Comparison of ENCODE assay signal across 21 cellular contexts in genomic region chr2:85104228-85104627, GRCh38. TPM values are rescaled to one million over a fixed set of nuclear protein-coding genes. Genes with fewer than 3 reads are reported as not detected.
A peak's percentile ranks its signal among the peaks of the same experiment; 100 is the strongest.
DNase-seq lines count a peak whose midpoint lies in the region; ATAC-seq and TF ChIP-seq lines count a peak whose summit lies in the region.
"Had no signal": no experiment of that assay in that cellular context is flagged by ENCODE, and none has a peak within 500 bp of the region (broad histone marks: within the 10 kb centered on the region; RNA-seq: fewer than 3 reads in every experiment).

No MANE protein-coding gene starts in this region.

- H3K27me3 Mint-ChIP-seq in stimulated activated naive CD8-positive, alpha-beta T cell treated with anti-CD3 and anti-CD28 coated beads, Interleukin-15, amount 100 ng/mL, for 72 hours: no peaks in the 10 kb centered on the region
- H3K27me3 Mint-ChIP-seq in immature natural killer cell (ENCODE audit: low read depth in 3 of 3): peaks cover 10 to 17% (median 13%) of the 10 kb centered on the region in 3 donors
- H3K27me3 Mint-ChIP-seq in natural killer cell (ENCODE audit: low read depth in 2 of 2): peaks cover 9 to 61% of the 10 kb centered on the region in 2 donors
- H3K27me3 Mint-ChIP-seq in activated naive CD8-positive, alpha-beta T cell treated with anti-CD3 and anti-CD28 coated beads, Interleukin-2, amount 50 U/mL, for 24 hours: no peaks in the 10 kb centered on the region

- ATAC-seq in stimulated activated naive CD8-positive, alpha-beta T cell treated with anti-CD3 and anti-CD28 coated beads, Interleukin-15, amount 100 ng/mL, for 72 hours: peak; percentile 79
- ATAC-seq in stimulated activated naive CD8-positive, alpha-beta T cell treated with anti-CD3 and anti-CD28 coated beads, Interleukin-15, Interleukin-2, amounts not matched to agents 100 U/mL and 50 U/mL, for 24 hours: no peak
- ATAC-seq in natural killer cell: peak; percentile 38 to 90 (median 64)
- ATAC-seq in stimulated activated effector memory CD8-positive, alpha-beta T cell treated with anti-CD3 and anti-CD28 coated beads, Interleukin-12 subunit alpha, Interleukin-12 subunit beta, amount 100 ng/mL, for 72 hours: peak; percentile 60
- ATAC-seq in SK-N-SH treated with all-trans-retinoic acid at 6 μM for 48 hours: no peak
- ATAC-seq in gastroesophageal sphincter: no peak
- ATAC-seq in activated naive CD8-positive, alpha-beta T cell treated with anti-CD3 and anti-CD28 coated beads, Interleukin-2, amount 50 U/mL, for 24 hours: no peak
- ATAC-seq: A549; CD8-positive, alpha-beta T cell had no signal

- no peak for TF ChIP-seq EP300 in gastroesophageal sphincter (IDR thresholded peaks at IDR 0.05)

- TF ChIP-seq POLR2A in gastroesophageal sphincter (IDR thresholded peaks at IDR 0.05): no peak

- 78 to 100% methylated on average over 1 of the region's 1 CpG for WGBS in gastroesophageal sphincter (ENCODE audit: low coverage in 1 of 2), 2 donors

- TF ChIP-seq CTCF in natural killer cell (IDR thresholded peaks at IDR 0.05) (no peak), gastroesophageal sphincter (IDR thresholded peaks at IDR 0.05) (no peak)

- no peak overlapping the region for H3K27ac Mint-ChIP-seq in stimulated activated naive CD8-positive, alpha-beta T cell treated with anti-CD3 and anti-CD28 coated beads, Interleukin-15, amount 100 ng/mL, for 72 hours
- H3K27ac Mint-ChIP-seq in immature natural killer cell (no peak overlapping the region), natural killer cell (no peak overlapping the region)
- H3K27ac Mint-ChIP-seq in stimulated activated effector memory CD8-positive, alpha-beta T cell treated with anti-CD3 and anti-CD28 coated beads, Interleukin-12 subunit alpha, Interleukin-12 subunit beta, amount 100 ng/mL, for 72 hours: no peak overlapping the region
- H3K27ac Mint-ChIP-seq in activated naive CD8-positive, alpha-beta T cell treated with anti-CD3 and anti-CD28 coated beads, Interleukin-2, amount 50 U/mL, for 24 hours: no peak overlapping the region
- H3K27ac Mint-ChIP-seq: B cell; CD4-positive, alpha-beta T cell; CD8-positive, alpha-beta T cell had no signal

- H3K4me3 Mint-ChIP-seq in stimulated activated naive CD8-positive, alpha-beta T cell treated with anti-CD3 and anti-CD28 coated beads, Interleukin-15, amount 100 ng/mL, for 72 hours: no peak overlapping the region
- no peak overlapping the region for H3K4me3 Mint-ChIP-seq in immature natural killer cell
- no peak overlapping the region for H3K4me3 Mint-ChIP-seq in natural killer cell
- no peak overlapping the region for H3K4me3 Mint-ChIP-seq in stimulated activated effector memory CD8-positive, alpha-beta T cell treated with anti-CD3 and anti-CD28 coated beads, Interleukin-12 subunit alpha, Interleukin-12 subunit beta, amount 100 ng/mL, for 72 hours
- H3K4me3 Mint-ChIP-seq in activated naive CD8-positive, alpha-beta T cell treated with anti-CD3 and anti-CD28 coated beads, Interleukin-2, amount 50 U/mL, for 24 hours: no peak overlapping the region
- H3K4me3 Mint-ChIP-seq: B cell; CD4-positive, alpha-beta T cell; CD8-positive, alpha-beta T cell had no signal

- H3K4me3 ChIP-seq in gastroesophageal sphincter: no peak overlapping the region
- H3K4me3 ChIP-seq: A549; BLaER1 treated with 17β-estradiol and CSF1 and Interleukin-3, amounts not matched to agents 10 nM and 100 nM had no signal

- no peaks in the 10 kb centered on the region for H3K9me3 Mint-ChIP-seq in stimulated activated naive CD8-positive, alpha-beta T cell treated with anti-CD3 and anti-CD28 coated beads, Interleukin-15, amount 100 ng/mL, for 72 hours
- H3K9me3 Mint-ChIP-seq in immature natural killer cell: no peaks in the 10 kb centered on the region
- H3K9me3 Mint-ChIP-seq in natural killer cell: no peaks in the 10 kb centered on the region
- no peaks in the 10 kb centered on the region for H3K9me3 Mint-ChIP-seq in stimulated activated effector memory CD8-positive, alpha-beta T cell treated with anti-CD3 and anti-CD28 coated beads, Interleukin-12 subunit alpha, Interleukin-12 subunit beta, amount 100 ng/mL, for 72 hours
- no peaks in the 10 kb centered on the region for H3K9me3 Mint-ChIP-seq in activated naive CD8-positive, alpha-beta T cell treated with anti-CD3 and anti-CD28 coated beads, Interleukin-2, amount 50 U/mL, for 24 hours
- H3K9me3 Mint-ChIP-seq: CD4-positive, alpha-beta T cell had no signal

- no peaks in the 10 kb centered on the region for H3K36me3 ChIP-seq in gastroesophageal sphincter
- H3K36me3 ChIP-seq: BLaER1 treated with 17β-estradiol and CSF1 and Interleukin-3, amounts not matched to agents 10 nM and 100 nM had no signal

- H3K27ac ChIP-seq in gastroesophageal sphincter: no peak overlapping the region
- H3K27ac ChIP-seq: 22Rv1; A549; BLaER1 treated with 17β-estradiol and CSF1 and Interleukin-3, amounts not matched to agents 10 nM and 100 nM; C4-2B had no signal

- no peaks in the 10 kb centered on the region for H3K4me1 Mint-ChIP-seq in stimulated activated naive CD8-positive, alpha-beta T cell treated with anti-CD3 and anti-CD28 coated beads, Interleukin-15, amount 100 ng/mL, for 72 hours
- peaks cover 5 to 15% of the 10 kb centered on the region in 2 donors for H3K4me1 Mint-ChIP-seq in immature natural killer cell
- H3K4me1 Mint-ChIP-seq in natural killer cell: peaks cover 5 to 8% of the 10 kb centered on the region in 2 donors
- H3K4me1 Mint-ChIP-seq in stimulated activated effector memory CD8-positive, alpha-beta T cell treated with anti-CD3 and anti-CD28 coated beads, Interleukin-12 subunit alpha, Interleukin-12 subunit beta, amount 100 ng/mL, for 72 hours: no peaks in the 10 kb centered on the region
- no peaks in the 10 kb centered on the region for H3K4me1 Mint-ChIP-seq in activated naive CD8-positive, alpha-beta T cell treated with anti-CD3 and anti-CD28 coated beads, Interleukin-2, amount 50 U/mL, for 24 hours
- H3K4me1 Mint-ChIP-seq: B cell had no signal

- DNase-seq in stimulated activated naive CD8-positive, alpha-beta T cell treated with anti-CD3 and anti-CD28 coated beads, Interleukin-15, amount 100 ng/mL, for 72 hours: no peak
- no peak for DNase-seq in stimulated activated naive CD8-positive, alpha-beta T cell treated with anti-CD3 and anti-CD28 coated beads, Interleukin-15, Interleukin-2, amounts not matched to agents 100 U/mL and 50 U/mL, for 24 hours
- DNase-seq in immature natural killer cell: peak; percentile 9 to 18 (median 12)
- no peak for DNase-seq in natural killer cell
- no peak for DNase-seq in stimulated activated effector memory CD8-positive, alpha-beta T cell treated with anti-CD3 and anti-CD28 coated beads, Interleukin-12 subunit alpha, Interleukin-12 subunit beta, amount 100 ng/mL, for 72 hours (ENCODE audit: low spot score in 2 of 2)
- DNase-seq in activated naive CD8-positive, alpha-beta T cell treated with anti-CD3 and anti-CD28 coated beads, Interleukin-2, amount 50 U/mL, for 24 hours: no peak
- DNase-seq: AML-193; Caco-2; Calu3; CD4-positive, alpha-beta T cell; CD8-positive, alpha-beta T cell; DMS79 treated with DMSO at 0.1 percent for 48 hours; GF-D8 had no signal

- H3K27me3 ChIP-seq in gastroesophageal sphincter: no peaks in the 10 kb centered on the region
- H3K27me3 ChIP-seq: BLaER1 treated with 17β-estradiol and CSF1 and Interleukin-3, amounts not matched to agents 10 nM and 100 nM had no signal

- H3K4me1 ChIP-seq in gastroesophageal sphincter: no peaks in the 10 kb centered on the region
- H3K4me1 ChIP-seq: BLaER1 treated with 17β-estradiol and CSF1 and Interleukin-3, amounts not matched to agents 10 nM and 100 nM; Caco-2 had no signal

- intact Hi-C loops in natural killer cell (cut with micrococcal nuclease): no loop called here

- H3K36me3 Mint-ChIP-seq in immature natural killer cell (no peaks in the 10 kb centered on the region), natural killer cell (no peaks in the 10 kb centered on the region)
- H3K36me3 Mint-ChIP-seq in stimulated activated effector memory CD8-positive, alpha-beta T cell treated with anti-CD3 and anti-CD28 coated beads, Interleukin-12 subunit alpha, Interleukin-12 subunit beta, amount 100 ng/mL, for 72 hours: no peaks in the 10 kb centered on the region
- H3K36me3 Mint-ChIP-seq in activated naive CD8-positive, alpha-beta T cell treated with anti-CD3 and anti-CD28 coated beads, Interleukin-2, amount 50 U/mL, for 24 hours (ENCODE audit: low read depth): no peaks in the 10 kb centered on the region
- H3K36me3 Mint-ChIP-seq: CD8-positive, alpha-beta T cell had no signal

- H3K9me3 ChIP-seq in gastroesophageal sphincter: no peaks in the 10 kb centered on the region
- H3K9me3 ChIP-seq: A549; BLaER1 treated with 17β-estradiol and CSF1 and Interleukin-3, amounts not matched to agents 10 nM and 100 nM; Caco-2 had no signal

TF ChIP-seq in SK-N-SH treated with all-trans-retinoic acid at 6 μM for 48 hours, 23 proteins besides CTCF, POLR2A, EP300 and RAD21:
- TF ChIP-seq SNAI2 (CRISPR knock-in tag; IDR thresholded peaks at IDR 0.05): no peak

RNA-seq across cellular contexts. Expression of gene TCF7L1, which starts 29.0 kb away (rescaled TPM):
- under 1 TPM in 1 of 3 donors, not detected in 2; 0.12 TPM for polyA plus RNA-seq in immature natural killer cell
- total RNA-seq in natural killer cell (not detected), gastroesophageal sphincter (10 to 100 TPM in 1 of 4 donors, 1 to 10 TPM in 3; 4.0 to 13.0 (median 5.3) TPM)
- total RNA-seq: A172; CD4-positive, alpha-beta T cell; CD8-positive, alpha-beta T cell had no signal

Comparison
In these comparisons a context has a peak if more than half of its experiments do, and no peak if none do; other contexts are left out.
1. ATAC-seq: peak in stimulated activated naive CD8-positive, alpha-beta T cell treated with anti-CD3 and anti-CD28 coated beads, Interleukin-15, amount 100 ng/mL, for 72 hours (single experiment), natural killer cell (3 of 3) and stimulated activated effector memory CD8-positive, alpha-beta T cell treated with anti-CD3 and anti-CD28 coated beads, Interleukin-12 subunit alpha, Interleukin-12 subunit beta, amount 100 ng/mL, for 72 hours (single experiment); none in stimulated activated naive CD8-positive, alpha-beta T cell treated with anti-CD3 and anti-CD28 coated beads, Interleukin-15, Interleukin-2, amounts not matched to agents 100 U/mL and 50 U/mL, for 24 hours (single experiment), SK-N-SH treated with all-trans-retinoic acid at 6 μM for 48 hours (single experiment), gastroesophageal sphincter (single experiment) and activated naive CD8-positive, alpha-beta T cell treated with anti-CD3 and anti-CD28 coated beads, Interleukin-2, amount 50 U/mL, for 24 hours (single experiment).
2. DNase-seq: peak in immature natural killer cell (3 of 3); none in stimulated activated naive CD8-positive, alpha-beta T cell treated with anti-CD3 and anti-CD28 coated beads, Interleukin-15, amount 100 ng/mL, for 72 hours (0 of 2), stimulated activated naive CD8-positive, alpha-beta T cell treated with anti-CD3 and anti-CD28 coated beads, Interleukin-15, Interleukin-2, amounts not matched to agents 100 U/mL and 50 U/mL, for 24 hours (single experiment), natural killer cell (single experiment), stimulated activated effector memory CD8-positive, alpha-beta T cell treated with anti-CD3 and anti-CD28 coated beads, Interleukin-12 subunit alpha, Interleukin-12 subunit beta, amount 100 ng/mL, for 72 hours (0 of 2) and activated naive CD8-positive, alpha-beta T cell treated with anti-CD3 and anti-CD28 coated beads, Interleukin-2, amount 50 U/mL, for 24 hours (single experiment).
3. RNA of gene TCF7L1, which starts 29.0 kb away (total RNA-seq): 4.0 to 13.0 TPM in gastroesophageal sphincter; not detected in natural killer cell; every median in the first group is over 4 times any median in the second.